ENCODE assay signal across 35 cellular contexts in the genomic region with DNA sequence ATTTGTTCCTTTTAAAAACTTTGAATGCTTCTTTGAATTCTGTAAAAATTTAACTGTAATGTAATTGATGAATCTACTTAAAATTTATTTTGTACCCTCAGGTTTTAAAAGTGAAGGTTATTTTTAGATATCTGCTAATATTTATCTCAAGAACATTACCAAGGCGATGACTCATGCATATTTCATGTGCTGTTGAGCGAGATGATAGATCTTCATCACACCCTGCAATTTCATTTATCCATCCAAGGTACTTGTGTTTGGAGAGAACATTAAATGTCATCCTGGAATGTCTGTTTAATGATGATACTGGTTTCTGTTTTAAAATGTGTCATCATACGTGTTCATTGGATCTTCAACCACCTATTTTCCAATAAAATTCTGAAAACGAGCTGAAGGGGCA. TPM values are rescaled to one million over a fixed set of nuclear protein-coding genes. Genes with fewer than 3 reads are reported as not detected.
DNase-seq lines count a peak whose midpoint lies in the region; ATAC-seq and TF ChIP-seq lines count a peak whose summit lies in the region.
"Had no signal": no experiment of that assay in that cellular context is flagged by ENCODE, and none has a peak within 500 bp of the region (broad histone marks: within the 10 kb centered on the region; RNA-seq: fewer than 3 reads in every experiment).

No MANE protein-coding gene starts in this region.

- intact Hi-C loops in PC-3 (cut with micrococcal nuclease): no loop called here

- no peaks in the 10 kb centered on the region for H3K4me1 Mint-ChIP-seq in type B pancreatic cell (ENCODE audit: unreplicated experiment)
- H3K4me1 Mint-ChIP-seq: activated CD8-positive, alpha-beta memory T cell treated with anti-CD3 and anti-CD28 coated beads, Interleukin-2, amount 10 ng/mL, durations not matched to agents 7 days and 5 days; H9; stimulated activated naive CD8-positive, alpha-beta T cell treated with anti-CD3 and anti-CD28 coated beads, Interleukin-15, amount 100 ng/mL, for 72 hours; WTC11 had no signal

- no peak for TF ChIP-seq CTCF in PC-3 (conservative IDR thresholded peaks at IDR 0.05; ENCODE audit: low read depth, low read length)
- TF ChIP-seq CTCF in epithelial cell of proximal tubule (conservative IDR thresholded peaks at IDR 0.05; ENCODE audit: low read depth, low read length): no peak
- TF ChIP-seq CTCF in type B pancreatic cell (conservative IDR thresholded peaks at IDR 0.05): no peak

- H3K4me2 ChIP-seq in PC-3 (ENCODE audit: low read length): no peak overlapping the region

- H3F3A ChIP-seq in PC-3 (ENCODE audit: low read length, unreplicated experiment): no peaks in the 10 kb centered on the region

- H3K36me3 ChIP-seq in PC-3 (ENCODE audit: low read depth, low read length): no peaks in the 10 kb centered on the region
- H3K36me3 ChIP-seq: BE2C, left ventricle myocardium inferior, right lobe of liver, thoracic aorta, vagina had no signal

- no peaks in the 10 kb centered on the region for H3K27me3 ChIP-seq in PC-3 (ENCODE audit: low read length)
- H3K27me3 ChIP-seq: BE2C, right lobe of liver, vagina had no signal

- H2AFZ ChIP-seq in PC-3 (ENCODE audit: low read length): no peak overlapping the region

- H3K9me2 ChIP-seq in PC-3 (replicated peaks; ENCODE audit: low read length): no peaks in the 10 kb centered on the region

- no peak overlapping the region for H3K27ac Mint-ChIP-seq in type B pancreatic cell
- H3K27ac Mint-ChIP-seq: activated CD8-positive, alpha-beta memory T cell treated with anti-CD3 and anti-CD28 coated beads, Interleukin-2, amount 10 ng/mL, durations not matched to agents 7 days and 5 days; CD8-positive, alpha-beta T cell; H9; stimulated activated naive CD8-positive, alpha-beta T cell treated with anti-CD3 and anti-CD28 coated beads, Interleukin-15, amount 100 ng/mL, for 72 hours; WTC11 had no signal

- H3K4me1 ChIP-seq in PC-3 (ENCODE audit: insufficient read depth, low read length): 0 out of 2 replicates have a peak, but pooled peaks cover 5% of the 10 kb centered on the region
- H3K4me1 ChIP-seq: BE2C, right lobe of liver, vagina had no signal

- no peak overlapping the region for H3K4me3 ChIP-seq in PC-3 (ENCODE audit: low read length)
- no peak overlapping the region for H3K4me3 ChIP-seq in epithelial cell of proximal tubule (ENCODE audit: low read depth, low read length)
- H3K4me3 ChIP-seq: left ventricle myocardium inferior, right lobe of liver, SK-N-MC, thoracic aorta, vagina had no signal

- ATAC-seq in PC-3: no peak
- ATAC-seq in activated CD4-positive, CD25-positive, alpha-beta regulatory T cell treated with anti-CD3 and anti-CD28 coated beads, Interleukin-2, amount 50 U/mL, for 24 hours: no peak
- ATAC-seq: activated CD8-positive, alpha-beta memory T cell treated with anti-CD3 and anti-CD28 coated beads, Interleukin-2, amount 10 ng/mL, durations not matched to agents 7 days and 5 days; CD8-positive, alpha-beta T cell; right lobe of liver; stimulated activated naive CD8-positive, alpha-beta T cell treated with anti-CD3 and anti-CD28 coated beads, Interleukin-15, amount 100 ng/mL, for 72 hours; WTC11 had no signal

- peak; percentile 15 for DNase-seq in Daoy (ENCODE audit: low read depth)
- DNase-seq in PC-3: peak; percentile 64
- DNase-seq in epithelial cell of proximal tubule (ENCODE audit: low read depth): peak; percentile 16
- DNase-seq in non-pigmented ciliary epithelial cell (ENCODE audit: low read depth): peak; percentile 1
- no peak for DNase-seq in type B pancreatic cell (ENCODE audit: extremely low spot score, unreplicated experiment)
- DNase-seq in NK-92 (lab: John Stamatoyannopoulos, UW; ENCODE audit: unreplicated experiment): no peak
- no peak for DNase-seq in GF-D8 (lab: John Stamatoyannopoulos, UW)
- DNase-seq: activated CD4-positive, alpha-beta T cell treated with anti-CD3 and anti-CD28 coated beads, Interleukin-2, amount 50 U/mL, for 1 hour; activated CD8-positive, alpha-beta memory T cell treated with anti-CD3 and anti-CD28 coated beads, Interleukin-2, amount 10 ng/mL, durations not matched to agents 7 days and 5 days; activated gamma-delta T cell treated with Interleukin-2 at 50 U/mL for 16 hours; activated T-cell treated with anti-CD3 and anti-CD28 coated beads, Interleukin-2, amount 50 U/mL, for 48 hours; BE2C; CD8-positive, alpha-beta T cell; dermis blood vessel endothelial cell; DMS 273 treated with DMSO at 0.1 percent for 48 hours; glutamatergic neuron; H9; IMR-90; left ventricle myocardium inferior; NCI-H1048; NCI-H1694 treated with DMSO at 0.1 percent for 48 hours; NCI-H510A treated with DMSO at 0.1 percent for 48 hours; right lobe of liver; stimulated activated CD4-positive, alpha-beta T cell treated with anti-CD3 and anti-CD28 coated beads, Interleukin-12 subunit alpha, Interleukin-12 subunit beta, amount 100 ng/mL, for 4 hours; stimulated activated CD4-positive, alpha-beta T cell treated with anti-CD3 and anti-CD28 coated beads, Interleukin-2, amount 100 ng/mL, for 48 hours; stimulated activated naive CD8-positive, alpha-beta T cell treated with anti-CD3 and anti-CD28 coated beads, Interleukin-15, amount 100 ng/mL, for 72 hours had no signal

- H4K20me1 ChIP-seq in PC-3 (ENCODE audit: low read length): no peaks in the 10 kb centered on the region

- H3K79me2 ChIP-seq in PC-3 (ENCODE audit: low read length): no peaks in the 10 kb centered on the region

- CTCF ChIA-PET in PC-3 (lab: Charles Lee): no interaction called here

- no peak overlapping the region for H3K4me3 Mint-ChIP-seq in type B pancreatic cell
- H3K4me3 Mint-ChIP-seq: activated CD8-positive, alpha-beta memory T cell treated with anti-CD3 and anti-CD28 coated beads, Interleukin-2, amount 10 ng/mL, durations not matched to agents 7 days and 5 days; CD8-positive, alpha-beta T cell; H9; stimulated activated naive CD8-positive, alpha-beta T cell treated with anti-CD3 and anti-CD28 coated beads, Interleukin-15, amount 100 ng/mL, for 72 hours; WTC11 had no signal

- no peaks in the 10 kb centered on the region for H3K9me3 Mint-ChIP-seq in type B pancreatic cell
- H3K9me3 Mint-ChIP-seq: H9; stimulated activated naive CD8-positive, alpha-beta T cell treated with anti-CD3 and anti-CD28 coated beads, Interleukin-15, amount 100 ng/mL, for 72 hours had no signal

- POLR2A ChIA-PET in PC-3 (lab: Charles Lee; ENCODE audit: unreplicated experiment): no interaction called here

- no peaks in the 10 kb centered on the region for H3K9me3 ChIP-seq in PC-3 (ENCODE audit: low read length)
- H3K9me3 ChIP-seq: BE2C, left ventricle myocardium inferior, right lobe of liver, thoracic aorta, vagina had no signal

- H3K36me3 Mint-ChIP-seq in type B pancreatic cell: no peaks in the 10 kb centered on the region
- H3K36me3 Mint-ChIP-seq: activated CD8-positive, alpha-beta memory T cell treated with anti-CD3 and anti-CD28 coated beads, Interleukin-2, amount 10 ng/mL, durations not matched to agents 7 days and 5 days; CD8-positive, alpha-beta T cell; WTC11 had no signal

- H3K27ac ChIP-seq in PC-3 (ENCODE audit: low read length): no peak overlapping the region
- H3K27ac ChIP-seq: left ventricle myocardium inferior, right lobe of liver, SK-N-MC, thoracic aorta, vagina had no signal

- no TSS peak for BruUV-seq in PC-3 (replicated peaks; lab: Mats Ljungman, UMichigan)

- H3K9ac ChIP-seq in PC-3 (ENCODE audit: low read length): no peak overlapping the region

- no peaks in the 10 kb centered on the region for H3K27me3 Mint-ChIP-seq in type B pancreatic cell

RNA-seq across cellular contexts. Expression of a gene that starts 6.7 kb away (rescaled TPM):
- not detected in 2 replicates for total RNA-seq in Daoy (2014; rRNA removed; shearing (Covaris generic))
- total RNA-seq in PC-3 (2014; rRNA removed) (not detected in 2 replicates), epithelial cell of proximal tubule (not detected in 2 replicates), type B pancreatic cell (ENCODE audit: low replicate concordance) (not detected in 2 replicates)
- total RNA-seq: activated CD8-positive, alpha-beta memory T cell treated with anti-CD3 and anti-CD28 coated beads, Interleukin-2, amount 10 ng/mL, durations not matched to agents 7 days and 5 days; CD8-positive, alpha-beta T cell; dermis blood vessel endothelial cell; G401; H9; IMR-90; left ventricle myocardium inferior; mesenteric fat pad; posterior vena cava; right lobe of liver; T-helper 1 cell treated with Interleukin-12 subunit alpha and Interleukin-12 subunit beta and Interleukin-4 antibody, amounts not matched to agents 30 ng/mL and 1 ng/mL, for 36 hours; thoracic aorta; vagina; WTC11 had no signal

RNA-seq across cellular contexts. Expression of a gene that starts 18.9 kb away (rescaled TPM):
- total RNA-seq in Daoy (2014; rRNA removed; shearing (Covaris generic)): not detected in 2 replicates
- total RNA-seq in PC-3 (2014; rRNA removed) (not detected in 2 replicates), epithelial cell of proximal tubule (not detected in 2 replicates), type B pancreatic cell (ENCODE audit: low replicate concordance) (not detected in 2 replicates)
- total RNA-seq: activated CD8-positive, alpha-beta memory T cell treated with anti-CD3 and anti-CD28 coated beads, Interleukin-2, amount 10 ng/mL, durations not matched to agents 7 days and 5 days; CD8-positive, alpha-beta T cell; dermis blood vessel endothelial cell; G401; H9; IMR-90; left ventricle myocardium inferior; mesenteric fat pad; posterior vena cava; right lobe of liver; T-helper 1 cell treated with Interleukin-12 subunit alpha and Interleukin-12 subunit beta and Interleukin-4 antibody, amounts not matched to agents 30 ng/mL and 1 ng/mL, for 36 hours; thoracic aorta; vagina; WTC11 had no signal

RNA-seq across cellular contexts. Expression of a gene that starts 59.9 kb away (rescaled TPM):
- total RNA-seq in Daoy (2014; rRNA removed; shearing (Covaris generic)): not detected in 2 replicates
- not detected in 2 replicates for total RNA-seq in PC-3 (2014; rRNA removed)
- not detected in 2 replicates for total RNA-seq in epithelial cell of proximal tubule
- total RNA-seq in type B pancreatic cell (ENCODE audit: low replicate concordance): not detected in 2 replicates
- total RNA-seq: activated CD8-positive, alpha-beta memory T cell treated with anti-CD3 and anti-CD28 coated beads, Interleukin-2, amount 10 ng/mL, durations not matched to agents 7 days and 5 days; CD8-positive, alpha-beta T cell; dermis blood vessel endothelial cell; G401; H9; IMR-90; left ventricle myocardium inferior; mesenteric fat pad; posterior vena cava; right lobe of liver; T-helper 1 cell treated with Interleukin-12 subunit alpha and Interleukin-12 subunit beta and Interleukin-4 antibody, amounts not matched to agents 30 ng/mL and 1 ng/mL, for 36 hours; thoracic aorta; vagina; WTC11 had no signal

Comparison
In these comparisons a context has a peak if more than half of its experiments do, and no peak if none do; other contexts are left out.
1. DNase-seq: peak in Daoy (single experiment), PC-3 (single experiment), epithelial cell of proximal tubule (single experiment) and non-pigmented ciliary epithelial cell (single experiment); none in type B pancreatic cell (single experiment), NK-92 (single experiment) and GF-D8 (single experiment).